Comparison of ENCODE assay signal across 10 cellular contexts in the genomic region with DNA sequence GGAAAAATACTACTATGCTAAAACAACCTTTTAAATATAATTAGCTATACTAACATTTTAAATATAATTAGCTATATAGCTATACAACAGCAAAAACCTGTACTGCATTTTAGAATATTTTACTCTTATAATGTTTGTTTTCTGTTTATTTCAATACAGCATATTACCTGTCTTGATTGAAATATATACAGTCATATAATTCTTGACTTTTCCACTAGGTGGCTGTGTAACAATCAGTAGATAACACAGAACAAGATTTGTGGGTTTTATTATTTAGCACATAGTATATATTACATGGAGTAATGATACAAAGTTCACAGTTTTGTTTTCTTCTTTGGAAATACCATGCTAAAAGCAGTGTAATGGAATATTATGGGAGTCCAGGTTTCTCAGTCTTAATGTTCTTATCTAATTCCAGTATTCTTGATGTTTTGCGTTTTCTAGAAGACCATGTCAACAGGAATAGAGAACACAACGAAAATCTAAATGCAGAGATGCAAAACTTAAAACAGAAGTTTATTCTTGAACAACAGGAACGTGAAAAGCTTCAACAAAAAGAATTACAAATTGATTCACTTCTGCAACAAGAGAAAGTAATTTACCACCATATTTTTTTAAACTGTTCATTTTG. TPM values are rescaled to one million over a fixed set of nuclear protein-coding genes. Genes with fewer than 3 reads are reported as not detected.
DNase-seq lines count a peak whose midpoint lies in the region; ATAC-seq, FAIRE-seq and TF ChIP-seq lines count a peak whose summit lies in the region.
"Had no signal": no experiment of that assay in that cellular context is flagged by ENCODE, and none has a peak within 500 bp of the region (broad histone marks: within the 10 kb centered on the region; RNA-seq: fewer than 3 reads in every experiment).

No MANE protein-coding gene starts in this region.

- no peak overlapping the region for H3K27ac Mint-ChIP-seq in activated T-helper 1 cell treated with anti-CD3 and anti-CD28 coated beads, Interleukin-12 subunit alpha, Interleukin-12 subunit beta, Interleukin-2, Interleukin-4 antibody, amounts not matched to agents 30 ng/mL and 10 ng/mL and 1 ng/mL, durations not matched to agents 14 hours and 24 hours and 36 hours
- H3K27ac Mint-ChIP-seq: stimulated activated naive CD8-positive, alpha-beta T cell treated with anti-CD3 and anti-CD28 coated beads, Interleukin-15, Interleukin-2, amounts not matched to agents 100 ng/mL and 50 ng/mL, for 24 hours had no signal

- TF ChIP-seq CTCF in fibroblast of pulmonary artery (IDR thresholded peaks at IDR 0.05; ENCODE audit: low read length, missing control alignments) (peak; percentile 50), coronary artery (IDR thresholded peaks at IDR 0.05) (no peak)

- H3K4me3 ChIP-seq in fibroblast of pulmonary artery (replicated peaks; ENCODE audit: low read depth, low read length) (no peak overlapping the region), coronary artery (no peak overlapping the region)
- H3K4me3 ChIP-seq: SJSA1 had no signal

- H3K36me3 Mint-ChIP-seq in activated T-helper 1 cell treated with anti-CD3 and anti-CD28 coated beads, Interleukin-12 subunit alpha, Interleukin-12 subunit beta, Interleukin-2, Interleukin-4 antibody, amounts not matched to agents 30 ng/mL and 10 ng/mL and 1 ng/mL, durations not matched to agents 14 hours and 24 hours and 36 hours (ENCODE audit: low read depth), result peaks cover 44% of the 10 kb centered on the region

- no peak overlapping the region for H3K27ac ChIP-seq in coronary artery
- H3K27ac ChIP-seq: SJSA1 had no signal

- intact Hi-C loops in activated T-helper 1 cell treated with anti-CD3 and anti-CD28 coated beads, Interleukin-12 subunit alpha, Interleukin-12 subunit beta, Interleukin-2, Interleukin-4 antibody, amounts not matched to agents 30 ng/mL and 10 ng/mL and 1 ng/mL, durations not matched to agents 14 hours and 24 hours and 36 hours (cut with micrococcal nuclease), result loop anchor here (1.0 kb wide), 1 partner anchor 30 kb away; no protein-coding TSS in a partner anchor

- DNase-seq in NCI-H526 treated with DMSO at 0.1 percent for 48 hours (lab: John Stamatoyannopoulos, UW), result peak; percentile 8
- DNase-seq in fibroblast of pulmonary artery (ENCODE audit: low read depth), result peak; percentile 55
- DNase-seq in NCI-H774 (lab: John Stamatoyannopoulos, UW), result no peak
- DNase-seq in coronary artery (ENCODE audit: low spot score), result no peak
- DNase-seq in activated T-helper 1 cell treated with anti-CD3 and anti-CD28 coated beads, Interleukin-12 subunit alpha, Interleukin-12 subunit beta, Interleukin-2, Interleukin-4 antibody, amounts not matched to agents 30 ng/mL and 10 ng/mL and 1 ng/mL, durations not matched to agents 14 hours and 24 hours and 36 hours (ENCODE audit: low spot score), result no peak
- DNase-seq in AG20443 (ENCODE audit: low spot score), result no peak

- H3K4me1 Mint-ChIP-seq in activated T-helper 1 cell treated with anti-CD3 and anti-CD28 coated beads, Interleukin-12 subunit alpha, Interleukin-12 subunit beta, Interleukin-2, Interleukin-4 antibody, amounts not matched to agents 30 ng/mL and 10 ng/mL and 1 ng/mL, durations not matched to agents 14 hours and 24 hours and 36 hours (ENCODE audit: low read depth), result peaks cover 8% of the 10 kb centered on the region

- FAIRE-seq in A204.1 (lab: Jason Lieb, UNC), result peak; percentile 90

- no peaks in the 10 kb centered on the region for H3K9me3 Mint-ChIP-seq in activated T-helper 1 cell treated with anti-CD3 and anti-CD28 coated beads, Interleukin-12 subunit alpha, Interleukin-12 subunit beta, Interleukin-2, Interleukin-4 antibody, amounts not matched to agents 30 ng/mL and 10 ng/mL and 1 ng/mL, durations not matched to agents 14 hours and 24 hours and 36 hours
- H3K9me3 Mint-ChIP-seq: stimulated activated naive CD8-positive, alpha-beta T cell treated with anti-CD3 and anti-CD28 coated beads, Interleukin-15, Interleukin-2, amounts not matched to agents 100 ng/mL and 50 ng/mL, for 24 hours had no signal

- no peaks in the 10 kb centered on the region for H3K27me3 Mint-ChIP-seq in activated T-helper 1 cell treated with anti-CD3 and anti-CD28 coated beads, Interleukin-12 subunit alpha, Interleukin-12 subunit beta, Interleukin-2, Interleukin-4 antibody, amounts not matched to agents 30 ng/mL and 10 ng/mL and 1 ng/mL, durations not matched to agents 14 hours and 24 hours and 36 hours (ENCODE audit: insufficient read depth)
- H3K27me3 Mint-ChIP-seq: stimulated activated naive CD8-positive, alpha-beta T cell treated with anti-CD3 and anti-CD28 coated beads, Interleukin-15, Interleukin-2, amounts not matched to agents 100 ng/mL and 50 ng/mL, for 24 hours had no signal

- no peak overlapping the region for H3K4me3 Mint-ChIP-seq in activated T-helper 1 cell treated with anti-CD3 and anti-CD28 coated beads, Interleukin-12 subunit alpha, Interleukin-12 subunit beta, Interleukin-2, Interleukin-4 antibody, amounts not matched to agents 30 ng/mL and 10 ng/mL and 1 ng/mL, durations not matched to agents 14 hours and 24 hours and 36 hours
- H3K4me3 Mint-ChIP-seq: stimulated activated naive CD8-positive, alpha-beta T cell treated with anti-CD3 and anti-CD28 coated beads, Interleukin-15, Interleukin-2, amounts not matched to agents 100 ng/mL and 50 ng/mL, for 24 hours had no signal

- ATAC-seq in GM19351 (IDR thresholded peaks at IDR 0.05; ENCODE audit: unreplicated experiment), result peak; percentile 96

RNA-seq across cellular contexts. Expression of gene HMMR, which starts 13.3 kb away (rescaled TPM):
- 25.5 and 26.8 TPM in 2 replicates for total RNA-seq in activated T-helper 1 cell treated with anti-CD3 and anti-CD28 coated beads, Interleukin-12 subunit alpha, Interleukin-12 subunit beta, Interleukin-2, Interleukin-4 antibody, amounts not matched to agents 30 ng/mL and 10 ng/mL and 1 ng/mL, durations not matched to agents 14 hours and 24 hours and 36 hours

RNA-seq across cellular contexts. Expression of gene NUDCD2, which starts 13.8 kb away (rescaled TPM):
- total RNA-seq in activated T-helper 1 cell treated with anti-CD3 and anti-CD28 coated beads, Interleukin-12 subunit alpha, Interleukin-12 subunit beta, Interleukin-2, Interleukin-4 antibody, amounts not matched to agents 30 ng/mL and 10 ng/mL and 1 ng/mL, durations not matched to agents 14 hours and 24 hours and 36 hours, result 39.3 and 44.0 TPM in 2 replicates

RNA-seq across cellular contexts. Expression of gene MAT2B, which starts 31.7 kb away (rescaled TPM):
- 113 and 116 TPM in 2 replicates for total RNA-seq in activated T-helper 1 cell treated with anti-CD3 and anti-CD28 coated beads, Interleukin-12 subunit alpha, Interleukin-12 subunit beta, Interleukin-2, Interleukin-4 antibody, amounts not matched to agents 30 ng/mL and 10 ng/mL and 1 ng/mL, durations not matched to agents 14 hours and 24 hours and 36 hours

RNA-seq across cellular contexts. Expression of gene CCNG1, which starts 36.3 kb away (rescaled TPM):
- 72.3 and 77.8 TPM in 2 replicates for total RNA-seq in activated T-helper 1 cell treated with anti-CD3 and anti-CD28 coated beads, Interleukin-12 subunit alpha, Interleukin-12 subunit beta, Interleukin-2, Interleukin-4 antibody, amounts not matched to agents 30 ng/mL and 10 ng/mL and 1 ng/mL, durations not matched to agents 14 hours and 24 hours and 36 hours

Comparison
In these comparisons a context has a peak if more than half of its experiments do, and no peak if none do; other contexts are left out.
1. DNase-seq: peak in NCI-H526 treated with DMSO at 0.1 percent for 48 hours (single experiment) and fibroblast of pulmonary artery (single experiment); none in NCI-H774 (single experiment), coronary artery (single experiment), activated T-helper 1 cell treated with anti-CD3 and anti-CD28 coated beads, Interleukin-12 subunit alpha, Interleukin-12 subunit beta, Interleukin-2, Interleukin-4 antibody, amounts not matched to agents 30 ng/mL and 10 ng/mL and 1 ng/mL, durations not matched to agents 14 hours and 24 hours and 36 hours (single experiment) and AG20443 (single experiment).